In genomic region chr3:17430574-17430973, GRCh38 we compare ENCODE assay signal across 15 cellular contexts.
DNase-seq lines count a peak whose midpoint lies in the region; ATAC-seq, FAIRE-seq and TF ChIP-seq lines count a peak whose summit lies in the region.
"Had no signal": no experiment of that assay in that cellular context is flagged by ENCODE, and none has a peak within 500 bp of the region (broad histone marks: within the 10 kb centered on the region; RNA-seq: fewer than 3 reads in every experiment).

No MANE protein-coding gene starts in this region.

- no peaks in the 10 kb centered on the region for H3K27me3 ChIP-seq in K562 (ENCODE audit: control insufficient read depth in 2 of 2, insufficient read depth in 2 of 2, low read length in 2 of 2)
- H3K27me3 ChIP-seq in left lung: no peaks in the 10 kb centered on the region

- H3K4me3 ChIP-seq in K562: no peak overlapping the region
- no peak overlapping the region for H3K4me3 ChIP-seq in left lung
- H3K4me3 ChIP-seq: HAP-1 had no signal

- no peak overlapping the region; the same call in 2 of the 3 replicates for H3K27ac ChIP-seq in K562 (ENCODE audit: extremely low read depth, low read depth, low read length)
- no peak overlapping the region for H3K27ac ChIP-seq in left lung
- H3K27ac ChIP-seq: RWPE1 had no signal

- TF ChIP-seq POLR2A in K562 (conservative IDR thresholded peaks at IDR 0.05): no peak

- H3K36me3 Mint-ChIP-seq in HFFc6 (ENCODE audit: low read depth) (0 out of 2 replicates have a peak, but pooled peaks cover 3% of the 10 kb centered on the region), progenitor cell of endocrine pancreas (ENCODE audit: insufficient read depth) (no peaks in the 10 kb centered on the region)

- TF ChIP-seq EP300 in K562 (IDR thresholded peaks at IDR 0.05; ENCODE audit: low read length): no peak

- H3K79me2 ChIP-seq in K562 (ENCODE audit: control insufficient read depth, insufficient read depth, low read length): no peaks in the 10 kb centered on the region

- BruUV-seq in K562 (replicated peaks; lab: Mats Ljungman, UMichigan): no TSS peak

- TF ChIP-seq RAD21 in K562 (CRISPR knock-in tag; conservative IDR thresholded peaks at IDR 0.05 in 1 of 2, IDR thresholded peaks at IDR 0.05 in 1 of 2): no peak

- H3K27me3 Mint-ChIP-seq in HFFc6 (ENCODE audit: insufficient read depth): no peaks in the 10 kb centered on the region; the same call in 1 of the 2 replicates
- H3K27me3 Mint-ChIP-seq in progenitor cell of endocrine pancreas: no peaks in the 10 kb centered on the region
- H3K27me3 Mint-ChIP-seq: T-helper 17 cell had no signal

- H3K36me3 ChIP-seq in K562 (ENCODE audit: control insufficient read depth, insufficient read depth, low read length): no peaks in the 10 kb centered on the region
- H3K36me3 ChIP-seq in left lung: no peaks in the 10 kb centered on the region
- H3K36me3 ChIP-seq: HAP-1 had no signal

- 24% methylated on average over 3 of the region's 3 CpGs for WGBS in K562 (ENCODE audit: insufficient coverage, low coverage, missing lambda C conversion rate)

- H3K9me3 ChIP-seq in K562 (replicated peaks; ENCODE audit: control insufficient read depth, insufficient read depth, low read depth, low read length) (no peaks in the 10 kb centered on the region), left lung (no peaks in the 10 kb centered on the region)
- H3K9me3 ChIP-seq: HAP-1 had no signal

- no peaks in the 10 kb centered on the region for H3K9me3 Mint-ChIP-seq in HFFc6
- H3K9me3 Mint-ChIP-seq in progenitor cell of endocrine pancreas (ENCODE audit: low read depth): no peaks in the 10 kb centered on the region

- no peaks in the 10 kb centered on the region for H3K9me1 ChIP-seq in K562 (ENCODE audit: control insufficient read depth, insufficient read depth, low read length)

- H3K27ac Mint-ChIP-seq in HFFc6: no peak overlapping the region
- peak overlapping the region; percentile 71 for H3K27ac Mint-ChIP-seq in progenitor cell of endocrine pancreas
- H3K27ac Mint-ChIP-seq: CD14-positive monocyte, T-helper 17 cell had no signal

- no peak for FAIRE-seq in K562 (lab: Jason Lieb, UNC)

- DNase-seq in GM13977 (ENCODE audit: low spot score) (no peak), HFFc6 (no peak), K562 (ENCODE audit: extremely low read depth in 1 of 4, low spot score in 3 of 4) (no peak), progenitor cell of endocrine pancreas (ENCODE audit: low spot score, unreplicated experiment) (no peak), RPMI8226 (no peak), left lung (no peak)
- DNase-seq: DND-41, NCI-H1048, NCI-H1436, SIG-M5, T-helper 17 cell had no signal

- CTCF ChIA-PET in K562 (lab: Yijun Ruan, JAX; ENCODE audit: low intra/inter-chr PET ratio): interaction anchor here (1.2 to 1.9 kb wide), 2 partner anchors 411 to 958 kb away, joined by 5 to 17 read pairs; no protein-coding TSS in a partner anchor

- H2AFZ ChIP-seq in K562 (ENCODE audit: low read depth, low read length): no peak overlapping the region

- H3K4me2 ChIP-seq in K562 (ENCODE audit: insufficient read depth, low read length): no peak overlapping the region

- H3K4me1 Mint-ChIP-seq in HFFc6 (ENCODE audit: low read depth) (peaks cover 22% of the 10 kb centered on the region), progenitor cell of endocrine pancreas (ENCODE audit: low read depth) (peaks cover 5% of the 10 kb centered on the region)
- H3K4me1 Mint-ChIP-seq: CD14-positive monocyte, T-helper 17 cell had no signal

- ATAC-seq in K562: no peak
- ATAC-seq in GM21447 (IDR thresholded peaks at IDR 0.05; ENCODE audit: unreplicated experiment): no peak
- ATAC-seq in left lung: no peak
- ATAC-seq: T-helper 17 cell had no signal

- in situ Hi-C loops in GM13977 (cut with MboI; ENCODE audit: low pct_unique_long_range_greater_than_20kb, low sequenced_read_pairs, unreplicated experiment) (loop anchor here (10.0 kb wide), 1 partner anchor 404 kb away; no protein-coding TSS in a partner anchor), K562 (cut with MboI) (loop anchor here (5.0 to 25.0 kb wide), 2 partner anchors 407 to 982 kb away; no protein-coding TSS in a partner anchor)

- no peaks in the 10 kb centered on the region for H4K20me1 ChIP-seq in K562 (replicated peaks; ENCODE audit: control insufficient read depth, insufficient read depth, low read length)

- peak overlapping the region; percentile 39; the same call in 1 of the 2 replicates for H3K4me3 Mint-ChIP-seq in HFFc6
- H3K4me3 Mint-ChIP-seq in progenitor cell of endocrine pancreas (ENCODE audit: low read depth): no peak overlapping the region
- H3K4me3 Mint-ChIP-seq: CD14-positive monocyte, T-helper 17 cell had no signal

- H3K4me1 ChIP-seq in K562 (replicated peaks in 1 of 2; ENCODE audit: control insufficient read depth in 2 of 2, insufficient read depth in 2 of 2, low read length in 2 of 2) (no peaks in the 10 kb centered on the region; a peak in 1 of 5 replicates), left lung (no peaks in the 10 kb centered on the region)

- no peak overlapping the region for H3K9ac ChIP-seq in K562 (ENCODE audit: insufficient read depth in 1 of 2, low read depth in 2 of 2, low read length in 2 of 2)

- POLR2A ChIA-PET in K562 (lab: Yijun Ruan, JAX): no interaction called here

- peak; percentile 14 for TF ChIP-seq CTCF in GM13977 (IDR thresholded peaks at IDR 0.05; ENCODE audit: extremely low read depth, insufficient read depth, missing control alignments)
- no peak for TF ChIP-seq CTCF in HFFc6 (IDR thresholded peaks at IDR 0.05)
- no peak for TF ChIP-seq CTCF in K562 (IDR thresholded peaks at IDR 0.05 in 2 of 3, conservative IDR thresholded peaks at IDR 0.05 in 1 of 3; ENCODE audit: insufficient read depth in 2 of 3, low read depth in 1 of 3, low read length in 3 of 3)
- TF ChIP-seq CTCF in progenitor cell of endocrine pancreas (IDR thresholded peaks at IDR 0.05; ENCODE audit: unreplicated experiment): no peak
- TF ChIP-seq CTCF in left lung (IDR thresholded peaks at IDR 0.05): no peak

- intact Hi-C loops in K562 (cut with micrococcal nuclease): loop anchor here (5.0 to 10.0 kb wide), 2 partner anchors 217 to 544 kb away; no protein-coding TSS in a partner anchor
- intact Hi-C loops in left lung (cut with DNase I): loop anchor here in 1 of 2 donors (10.0 kb wide), 1 partner anchor 404 kb away; no protein-coding TSS in a partner anchor

TF ChIP-seq in K562, 482 proteins besides CTCF, POLR2A, EP300 and RAD21:
- TF ChIP-seq ZNF717 (CRISPR knock-in tag; IDR thresholded peaks at IDR 0.05): no peak
- peak; percentile 100 for TF ChIP-seq MYNN (IDR thresholded peaks at IDR 0.05)
- no peak; the same call in 1 of the 2 replicates for TF ChIP-seq MYNN (CRISPR knock-in tag; IDR thresholded peaks at IDR 0.05)
